ENCODE assay signal across 8 cellular contexts in genomic region chr11:59668950-59669610, GRCh38. TPM values are rescaled to one million over a fixed set of nuclear protein-coding genes. Genes with fewer than 3 reads are reported as not detected.
DNase-seq lines count a peak whose midpoint lies in the region; ATAC-seq, FAIRE-seq and TF ChIP-seq lines count a peak whose summit lies in the region.

Gene PATL1 (minus strand): TSS chr11:59669037. CDS start chr11:59668895, 142 bp downstream.

- H3K9ac ChIP-seq in Loucy (ENCODE audit: low read depth, low read length, poor library complexity, severe bottlenecking), result peak within 1 kb of the TSS; percentile 90

- H3K9me3 ChIP-seq in Loucy (ENCODE audit: insufficient read depth, low read depth, low read length), result no peaks in the 10 kb centered on the region

- no peaks in the 10 kb centered on the region for H3F3A ChIP-seq in Loucy (ENCODE audit: low read depth)

- peaks cover 29 to 35% of the 10 kb centered on the region in 2 donors for H3K4me1 Mint-ChIP-seq in natural killer cell

- no peaks in the 10 kb centered on the region for H3K27me3 ChIP-seq in Loucy (ENCODE audit: insufficient read depth, low read length, poor library complexity, severe bottlenecking)

- peak within 1 kb of the TSS; percentile 94 for H3K4me3 Mint-ChIP-seq in natural killer cell

- H3K36me3 Mint-ChIP-seq in natural killer cell, result no peaks in the 10 kb centered on the region

- ATAC-seq in natural killer cell, result peak; percentile 82 to 96 (median 84)

- H3K4me3 ChIP-seq in Loucy (ENCODE audit: low read length, poor library complexity, severe bottlenecking), result peak within 1 kb of the TSS; percentile 87

- H3K4me2 ChIP-seq in Loucy (ENCODE audit: low read depth, low read length, poor library complexity, severe bottlenecking), result peak within 1 kb of the TSS; percentile 96

- H3K27me3 Mint-ChIP-seq in natural killer cell (ENCODE audit: low read depth in 2 of 2), result no peaks in the 10 kb centered on the region

- DNase-seq in EL, result peak; percentile 99
- peak; percentile 94 for DNase-seq in H54 (ENCODE audit: insufficient read length, low spot score)
- peak; percentile 98 for DNase-seq in activated T-helper 9 cell treated with anti-CD3 and anti-CD28 coated beads, Interleukin-2, amount 50 U/mL, for 16 hours (ENCODE audit: low read depth)
- peak; percentile 99 for DNase-seq in fibroblast of peridontal ligament (ENCODE audit: extremely low read depth)
- peak; percentile 98 for DNase-seq in natural killer cell
- peak; percentile 98 for DNase-seq in stimulated activated naive CD4-positive, alpha-beta T cell treated with Interleukin-2 at 50 U/mL for 16 hours (lab: John Stamatoyannopoulos, UW)

- H3K9me3 Mint-ChIP-seq in natural killer cell, result no peaks in the 10 kb centered on the region

- H3K27ac Mint-ChIP-seq in natural killer cell, result peak within 1 kb of the TSS; percentile 98 to 100

- peaks cover 12% of the 10 kb centered on the region for H3K36me3 ChIP-seq in Loucy (ENCODE audit: insufficient read depth, low read length)

- peaks cover 38% of the 10 kb centered on the region for H3K4me1 ChIP-seq in Loucy (ENCODE audit: insufficient read depth, low read length, poor library complexity, severe bottlenecking)

- intact Hi-C loops in natural killer cell (cut with micrococcal nuclease), result loop anchor here (1.0 to 2.0 kb wide), 3 partner anchors 53 to 142 kb away; partner anchors contain the start of gene MRPL16

- peaks cover 52% of the 10 kb centered on the region for H3K79me2 ChIP-seq in Loucy (ENCODE audit: insufficient read depth, low read length)

- peak; percentile 84 for TF ChIP-seq POLR2A in H54 (IDR thresholded peaks at IDR 0.05; ENCODE audit: low read depth, low read length)
- peak; percentile 67 for TF ChIP-seq POLR2A in Raji (IDR thresholded peaks at IDR 0.05; ENCODE audit: insufficient read depth, low read depth, low read length)

- H3K9me2 ChIP-seq in Loucy (replicated peaks; ENCODE audit: low read depth, low read length), result no peaks in the 10 kb centered on the region

- H4K20me1 ChIP-seq in Loucy (ENCODE audit: insufficient read depth, low read length, poor library complexity, severe bottlenecking), result peaks cover 41% of the 10 kb centered on the region

- TF ChIP-seq CTCF in Loucy (conservative IDR thresholded peaks at IDR 0.05; ENCODE audit: low read length) (no peak), natural killer cell (IDR thresholded peaks at IDR 0.05) (no peak)

- H2AFZ ChIP-seq in Loucy (ENCODE audit: low read length), result peak within 1 kb of the TSS; percentile 96

- peak; percentile 84 for FAIRE-seq in H54 (lab: Jason Lieb, UNC)

RNA-seq across cellular contexts. Expression of gene PATL1, which starts in this region (rescaled TPM):
- total RNA-seq in natural killer cell, result 10 to 100 TPM; 56.8 to 69.4 (median 58.1) TPM

Comparison
In these comparisons a context has a peak if more than half of its experiments do, and no peak if none do; other contexts are left out.
1. Peak in every context shown above with its lines: DNase-seq, ATAC-seq and H3K4me3 ChIP-seq.